13 cellular contexts compared by ENCODE assay signal in genomic region chr15:73822998-73823397, GRCh38. TPM values are rescaled to one million over a fixed set of nuclear protein-coding genes. Genes with fewer than 3 reads are reported as not detected.
DNase-seq lines count a peak whose midpoint lies in the region; ATAC-seq and TF ChIP-seq lines count a peak whose summit lies in the region.
"Had no signal": no experiment of that assay in that cellular context is flagged by ENCODE, and none has a peak within 500 bp of the region (broad histone marks: within the 10 kb centered on the region; RNA-seq: fewer than 3 reads in every experiment).

No MANE protein-coding gene starts in this region.

- in situ Hi-C loops in astrocyte of the spinal cord (cut with HindIII; ENCODE audit: low sequenced_read_pairs), result no loop called here

- peak; percentile 20 for DNase-seq in COLO829 (ENCODE audit: low spot score)
- DNase-seq in LHCN-M2 (ENCODE audit: low read depth), result peak; percentile 24
- peak; percentile 41 for DNase-seq in astrocyte of the spinal cord (ENCODE audit: low read depth, low spot score)
- peak; percentile 84 for DNase-seq in iPS-NIHi7 (ENCODE audit: extremely low spot score)
- no peak for DNase-seq in NCI-H2227 (lab: John Stamatoyannopoulos, UW; ENCODE audit: unreplicated experiment)
- DNase-seq: NCI-H510A treated with DMSO at 0.1 percent for 48 hours had no signal

- no peak for TF ChIP-seq CTCF in astrocyte of the spinal cord (IDR thresholded peaks at IDR 0.05; ENCODE audit: low read depth, low read length)

- ATAC-seq in GM18867 (IDR thresholded peaks at IDR 0.05; ENCODE audit: unreplicated experiment) (no peak), GM21367 (IDR thresholded peaks at IDR 0.05; ENCODE audit: unreplicated experiment) (no peak), HG02852 (IDR thresholded peaks at IDR 0.05; ENCODE audit: unreplicated experiment) (no peak)

- no peak overlapping the region for H3K4me3 ChIP-seq in astrocyte of the spinal cord (ENCODE audit: low read depth, low read length)
- H3K4me3 ChIP-seq: right atrium auricular region had no signal

RNA-seq across cellular contexts. Expression of gene TBC1D21, which starts 50.4 kb away (rescaled TPM):
- not detected in 2 replicates for total RNA-seq in LHCN-M2 (2014; rRNA removed)
- polyA plus RNA-seq in LHCN-M2 (2012), result not detected
- total RNA-seq: aorta, mucosa of gallbladder, right atrium auricular region had no signal
- polyA plus RNA-seq: aorta, CD14-positive monocyte had no signal
